Comparison of ENCODE assay signal across 13 cellular contexts in the genomic region with DNA sequence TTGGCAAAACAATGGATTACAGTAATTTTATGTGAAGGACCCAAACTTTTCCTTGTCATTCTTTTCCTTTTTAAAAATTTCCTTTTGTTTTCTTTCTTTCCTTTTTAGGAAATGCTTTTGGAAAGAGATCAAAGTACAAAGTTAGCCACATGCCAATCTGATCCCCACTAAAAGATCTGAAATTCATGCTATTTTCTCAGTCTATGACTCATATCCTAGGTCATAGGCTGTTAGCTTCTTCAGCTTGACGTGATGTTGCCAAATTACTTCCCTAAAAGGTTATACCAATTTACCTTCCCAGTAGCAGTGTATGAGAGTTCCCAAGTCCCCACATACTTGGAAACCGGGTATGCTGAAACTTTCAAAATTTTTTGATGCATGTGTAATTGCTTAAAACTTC.
A peak's percentile ranks its signal among the peaks of the same experiment; 100 is the strongest.
DNase-seq lines count a peak whose midpoint lies in the region; ATAC-seq, FAIRE-seq and TF ChIP-seq lines count a peak whose summit lies in the region.
"Had no signal": no experiment of that assay in that cellular context is flagged by ENCODE, and none has a peak within 500 bp of the region (broad histone marks: within the 10 kb centered on the region; RNA-seq: fewer than 3 reads in every experiment).

No MANE protein-coding gene starts in this region.

- TF ChIP-seq CTCF in bronchial epithelial cell (IDR thresholded peaks at IDR 0.05; ENCODE audit: insufficient read depth, low read length, severe bottlenecking) (no peak), Caco-2 (IDR thresholded peaks at IDR 0.05; ENCODE audit: insufficient read depth in 1 of 2, low read depth in 1 of 2, low read length in 1 of 2, severe bottlenecking in 1 of 2, unreplicated experiment in 1 of 2) (no peak)

- peaks cover 2% of the 10 kb centered on the region; the same call in 1 of the 2 replicates for H3K9me3 ChIP-seq in Caco-2

- H3K4me3 Mint-ChIP-seq in activated CD4-positive, alpha-beta T cell treated with anti-CD3 and anti-CD28 coated beads for 36 hours = no peak overlapping the region
- no peak overlapping the region for H3K4me3 Mint-ChIP-seq in Caco-2 (ENCODE audit: unreplicated experiment)
- H3K4me3 Mint-ChIP-seq: activated T-cell treated with anti-CD3 and anti-CD28 coated beads, Interleukin-2, amount 50 U/mL, for 24 hours; brain had no signal

- H3K27ac Mint-ChIP-seq in activated CD4-positive, alpha-beta T cell treated with anti-CD3 and anti-CD28 coated beads for 36 hours = no peak overlapping the region
- H3K27ac Mint-ChIP-seq in Caco-2 (ENCODE audit: unreplicated experiment) = no peak overlapping the region
- H3K27ac Mint-ChIP-seq: activated T-cell treated with anti-CD3 and anti-CD28 coated beads, Interleukin-2, amount 50 U/mL, for 24 hours; brain had no signal

- H3K9me3 Mint-ChIP-seq in activated CD4-positive, alpha-beta T cell treated with anti-CD3 and anti-CD28 coated beads for 36 hours (ENCODE audit: low read depth) = no peaks in the 10 kb centered on the region
- peaks cover 9% of the 10 kb centered on the region for H3K9me3 Mint-ChIP-seq in Caco-2 (ENCODE audit: unreplicated experiment)
- H3K9me3 Mint-ChIP-seq: activated T-cell treated with anti-CD3 and anti-CD28 coated beads, Interleukin-2, amount 50 U/mL, for 24 hours; brain had no signal

- H3K4me3 ChIP-seq in bronchial epithelial cell (ENCODE audit: low read depth, low read length) = no peak overlapping the region
- no peak overlapping the region for H3K4me3 ChIP-seq in Caco-2 (ENCODE audit: low read depth, low read length)

- peaks cover 16% of the 10 kb centered on the region; the same call in 1 of the 2 replicates for H3K4me1 ChIP-seq in Caco-2

- CTCF ChIA-PET in activated CD4-positive, alpha-beta T cell treated with anti-CD3 and anti-CD28 coated beads for 36 hours (lab: Charles Lee) = no interaction called here
- CTCF ChIA-PET in Caco-2 (lab: Charles Lee) = no interaction called here

- H3K36me3 ChIP-seq in bronchial epithelial cell (ENCODE audit: control insufficient read depth, insufficient read depth, low read length) = no peaks in the 10 kb centered on the region
- H3K36me3 ChIP-seq in Caco-2 (ENCODE audit: control insufficient read depth, insufficient read depth, low read length) = no peaks in the 10 kb centered on the region

- H3K27me3 Mint-ChIP-seq in activated CD4-positive, alpha-beta T cell treated with anti-CD3 and anti-CD28 coated beads for 36 hours = peaks cover 23% of the 10 kb centered on the region
- H3K27me3 Mint-ChIP-seq in Caco-2 (ENCODE audit: insufficient read depth, unreplicated experiment) = peaks cover 3% of the 10 kb centered on the region

- DNase-seq in DMS53 (lab: John Stamatoyannopoulos, UW) (peak; percentile 27), M059J (ENCODE audit: low read depth) (peak; percentile 87), bronchial epithelial cell (ENCODE audit: low read depth) (peak; percentile 64), lung microvascular endothelial cell (ENCODE audit: low read depth in 2 of 2) (peak; percentile 39 to 43), Caco-2 (no peak), GF-D8 (lab: John Stamatoyannopoulos, UW) (no peak)
- DNase-seq in activated CD4-positive, alpha-beta T cell treated with anti-CD3 and anti-CD28 coated beads for 36 hours = no peak
- DNase-seq: activated T-cell treated with anti-CD3 and anti-CD28 coated beads, Interleukin-2, amount 50 U/mL, for 24 hours; NCI-H1105; retina had no signal

- H3K36me3 Mint-ChIP-seq in activated CD4-positive, alpha-beta T cell treated with anti-CD3 and anti-CD28 coated beads for 36 hours (ENCODE audit: low read depth) = no peaks in the 10 kb centered on the region
- H3K36me3 Mint-ChIP-seq in Caco-2 (ENCODE audit: insufficient read depth, unreplicated experiment) = no peaks in the 10 kb centered on the region
- H3K36me3 Mint-ChIP-seq: brain had no signal

- H3K27me3 ChIP-seq in bronchial epithelial cell (ENCODE audit: control insufficient read depth, insufficient read depth, low read length) = no peaks in the 10 kb centered on the region
- H3K27me3 ChIP-seq in Caco-2 (replicated peaks; ENCODE audit: control insufficient read depth, insufficient read depth, low read length) = no peaks in the 10 kb centered on the region

- FAIRE-seq in bronchial epithelial cell (lab: Jason Lieb, UNC) = no peak
- FAIRE-seq: endometrium had no signal

- POLR2A ChIA-PET in activated CD4-positive, alpha-beta T cell treated with anti-CD3 and anti-CD28 coated beads for 36 hours (lab: Charles Lee) = no interaction called here
- POLR2A ChIA-PET in Caco-2 (lab: Charles Lee) = no interaction called here

- no peak for ATAC-seq in activated CD4-positive, alpha-beta T cell treated with anti-CD3 and anti-CD28 coated beads for 36 hours
- no peak for ATAC-seq in HG02798 (IDR thresholded peaks at IDR 0.05; ENCODE audit: poor library complexity, unreplicated experiment)

- intact Hi-C loops in activated CD4-positive, alpha-beta T cell treated with anti-CD3 and anti-CD28 coated beads for 36 hours (cut with DNase I, micrococcal nuclease) = no loop called here
- intact Hi-C loops in Caco-2 (cut with micrococcal nuclease; ENCODE audit: unreplicated experiment) = no loop called here

- BruUV-seq in Caco-2 (replicated peaks; lab: Mats Ljungman, UMichigan) = no TSS peak

- no peaks in the 10 kb centered on the region for H3K4me1 Mint-ChIP-seq in activated CD4-positive, alpha-beta T cell treated with anti-CD3 and anti-CD28 coated beads for 36 hours
- peaks cover 7% of the 10 kb centered on the region for H3K4me1 Mint-ChIP-seq in Caco-2 (ENCODE audit: low read depth, unreplicated experiment)
- H3K4me1 Mint-ChIP-seq: brain had no signal

Comparison
In these comparisons a context has a peak if more than half of its experiments do, and no peak if none do; other contexts are left out.
1. DNase-seq: peak in DMS53 (single experiment), M059J (single experiment), bronchial epithelial cell (single experiment) and lung microvascular endothelial cell (2 of 2); none in activated CD4-positive, alpha-beta T cell treated with anti-CD3 and anti-CD28 coated beads for 36 hours (single experiment), Caco-2 (0 of 2) and GF-D8 (single experiment).